Comparison of ENCODE assay signal across 1 cellular context in genomic region chrX:108396986-108397385, GRCh38.
TF ChIP-seq lines count a peak whose summit lies in the region.

No MANE protein-coding gene starts in this region.

TF ChIP-seq in WTC11, 78 proteins besides CTCF, POLR2A, EP300 and RAD21 (continued from another document):
- TF ChIP-seq ZNF425 (CRISPR knock-in tag; conservative IDR thresholded peaks at IDR 0.05) (no peak), JAZF1 (CRISPR knock-in tag; IDR thresholded peaks at IDR 0.05) (no peak), ZNF317 (CRISPR knock-in tag; IDR thresholded peaks at IDR 0.05; ENCODE audit: borderline replicate concordance, low read depth) (no peak), IRF2 (CRISPR knock-in tag; IDR thresholded peaks at IDR 0.05; ENCODE audit: borderline replicate concordance, low read depth) (no peak), NR1H2 (CRISPR knock-in tag; IDR thresholded peaks at IDR 0.05) (no peak), ZNF219 (CRISPR knock-in tag; IDR thresholded peaks at IDR 0.05; ENCODE audit: borderline replicate concordance) (no peak)
TF ChIP-seq in WTC11: peak in this region for 0.
